In genomic region chr3:128783774-128784173, GRCh38 we compare ENCODE assay signal across 15 cellular contexts. TPM values are rescaled to one million over a fixed set of nuclear protein-coding genes. Genes with fewer than 3 reads are reported as not detected.
DNase-seq lines count a peak whose midpoint lies in the region; ATAC-seq, FAIRE-seq and TF ChIP-seq lines count a peak whose summit lies in the region.
"Had no signal": no experiment of that assay in that cellular context is flagged by ENCODE, and none has a peak within 500 bp of the region (broad histone marks: within the 10 kb centered on the region; RNA-seq: fewer than 3 reads in every experiment).

No MANE protein-coding gene starts in this region.

- H3K4me3 ChIP-seq in cardiac muscle cell (no peak overlapping the region), neutrophil (ENCODE audit: low read depth in 1 of 2, low read length in 1 of 2) (no peak overlapping the region), HepG2 (replicated peaks in 1 of 3; ENCODE audit: insufficient read depth in 1 of 3, low read depth in 2 of 3, low read length in 3 of 3) (no peak overlapping the region)
- H3K4me3 ChIP-seq: spleen had no signal

- ATAC-seq in activated CD8-positive, alpha-beta T cell treated with anti-CD3 and anti-CD28 coated beads for 36 hours = no peak
- ATAC-seq in HepG2 = no peak

- no peak overlapping the region for H3K9ac ChIP-seq in HepG2 (ENCODE audit: insufficient read depth, low read depth, low read length)

- H2AFZ ChIP-seq in HepG2 (ENCODE audit: low read length) = no peak overlapping the region

- peaks cover 96% of the 10 kb centered on the region for H3K79me2 ChIP-seq in HepG2 (ENCODE audit: insufficient read depth, low read length)

- no peak overlapping the region for H3K4me2 ChIP-seq in HepG2 (ENCODE audit: low read depth, low read length)

- DNase-seq in activated CD4-positive, alpha-beta T cell treated with anti-CD3 and anti-CD28 coated beads, Interleukin-2, amount 10 ng/mL, durations not matched to agents 24 days and 14 days = no peak
- no peak for DNase-seq in activated CD4-positive, alpha-beta T cell treated with anti-CD3 and anti-CD28 coated beads for 48 hours
- DNase-seq in activated CD8-positive, alpha-beta T cell treated with anti-CD3 and anti-CD28 coated beads for 36 hours = no peak
- DNase-seq in cardiac muscle cell (ENCODE audit: low read depth in 1 of 2, low spot score in 1 of 2) (no peak), HepG2 (ENCODE audit: low spot score) (no peak), GM19240 (ENCODE audit: insufficient read length, low spot score) (no peak), midbrain (lab: John Stamatoyannopoulos, UW) (no peak)
- DNase-seq: GOT3, mammary epithelial cell, NCI-H1417 treated with DMSO at 0.1 percent for 48 hours, trophoblast cell had no signal

- peak overlapping the region; percentile 66 for H3K27ac ChIP-seq in cardiac muscle cell
- H3K27ac ChIP-seq in neutrophil = peak overlapping the region; percentile 83
- no peak overlapping the region for H3K27ac ChIP-seq in HepG2 (ENCODE audit: extremely low read length, insufficient read depth, low read length)
- H3K27ac ChIP-seq: WERI-Rb-1 had no signal

- TF ChIP-seq EP300 in HepG2 (IDR thresholded peaks at IDR 0.05; ENCODE audit: low read depth in 2 of 2, low read length in 2 of 2) = no peak
- no peak for TF ChIP-seq EP300 in HepG2 (CRISPR knock-in tag; IDR thresholded peaks at IDR 0.05; ENCODE audit: borderline replicate concordance)

- H3K27me3 ChIP-seq in cardiac muscle cell = no peaks in the 10 kb centered on the region
- no peaks in the 10 kb centered on the region for H3K27me3 ChIP-seq in neutrophil
- H3K27me3 ChIP-seq in HepG2 (ENCODE audit: control insufficient read depth in 1 of 2, insufficient read depth in 2 of 2, low read length in 2 of 2) = no peaks in the 10 kb centered on the region
- H3K27me3 ChIP-seq: spleen had no signal

- H3K9me3 ChIP-seq in cardiac muscle cell (ENCODE audit: low read depth) (no peaks in the 10 kb centered on the region), neutrophil (no peaks in the 10 kb centered on the region), HepG2 (ENCODE audit: low read length) (no peaks in the 10 kb centered on the region)
- H3K9me3 ChIP-seq: spleen had no signal

- H4K20me1 ChIP-seq in HepG2 (ENCODE audit: insufficient read depth, low read length) = peaks cover 68% of the 10 kb centered on the region

- H3K27me3 Mint-ChIP-seq in activated CD4-positive, alpha-beta T cell treated with anti-CD3 and anti-CD28 coated beads, Interleukin-2, amount 10 ng/mL, durations not matched to agents 24 days and 14 days = no peaks in the 10 kb centered on the region
- no peaks in the 10 kb centered on the region for H3K27me3 Mint-ChIP-seq in activated CD8-positive, alpha-beta T cell treated with anti-CD3 and anti-CD28 coated beads for 36 hours

- TF ChIP-seq POLR2A in HepG2 (IDR thresholded peaks at IDR 0.05; ENCODE audit: insufficient read depth in 1 of 2, low read depth in 2 of 2, low read length in 2 of 2) = no peak

- no peaks in the 10 kb centered on the region for H3K9me3 Mint-ChIP-seq in activated CD4-positive, alpha-beta T cell treated with anti-CD3 and anti-CD28 coated beads, Interleukin-2, amount 10 ng/mL, durations not matched to agents 24 days and 14 days
- no peaks in the 10 kb centered on the region for H3K9me3 Mint-ChIP-seq in activated CD8-positive, alpha-beta T cell treated with anti-CD3 and anti-CD28 coated beads for 36 hours

- peak overlapping the region; percentile 70 for H3K27ac Mint-ChIP-seq in activated CD4-positive, alpha-beta T cell treated with anti-CD3 and anti-CD28 coated beads, Interleukin-2, amount 10 ng/mL, durations not matched to agents 24 days and 14 days
- H3K27ac Mint-ChIP-seq in activated CD8-positive, alpha-beta T cell treated with anti-CD3 and anti-CD28 coated beads for 36 hours = peak overlapping the region; percentile 7

- BruUV-seq in HepG2 (replicated peaks; lab: Mats Ljungman, UMichigan) = no TSS peak

- in situ Hi-C loops in HepG2 (cut with HindIII; ENCODE audit: extremely low pct_ligation_motif_present, low pct_unique_long_range_greater_than_20kb) = no loop called here

- H3K4me3 Mint-ChIP-seq in activated CD4-positive, alpha-beta T cell treated with anti-CD3 and anti-CD28 coated beads, Interleukin-2, amount 10 ng/mL, durations not matched to agents 24 days and 14 days = no peak overlapping the region
- H3K4me3 Mint-ChIP-seq in activated CD8-positive, alpha-beta T cell treated with anti-CD3 and anti-CD28 coated beads for 36 hours = no peak overlapping the region

- peaks cover 72% of the 10 kb centered on the region for H3K4me1 Mint-ChIP-seq in activated CD4-positive, alpha-beta T cell treated with anti-CD3 and anti-CD28 coated beads, Interleukin-2, amount 10 ng/mL, durations not matched to agents 24 days and 14 days
- peaks cover 91% of the 10 kb centered on the region for H3K4me1 Mint-ChIP-seq in activated CD8-positive, alpha-beta T cell treated with anti-CD3 and anti-CD28 coated beads for 36 hours (ENCODE audit: low read depth)

- no peak for FAIRE-seq in HepG2 (lab: Jason Lieb, UNC)
- FAIRE-seq: bronchial epithelial cell had no signal

- no peak for TF ChIP-seq RAD21 in HepG2 (CRISPR knock-in tag; IDR thresholded peaks at IDR 0.05)

- no peaks in the 10 kb centered on the region for H3K36me3 ChIP-seq in cardiac muscle cell
- no peaks in the 10 kb centered on the region for H3K36me3 ChIP-seq in neutrophil
- peaks cover 2 to 5% of the 10 kb centered on the region in 2 experiments; a peak in 3 of 5 replicates for H3K36me3 ChIP-seq in HepG2 (replicated peaks in 1 of 2; ENCODE audit: control insufficient read depth in 1 of 2, insufficient read depth in 2 of 2, low read length in 2 of 2)
- H3K36me3 ChIP-seq: spleen, WERI-Rb-1 had no signal

- H3K4me1 ChIP-seq in cardiac muscle cell (ENCODE audit: low read depth) (peaks cover 48% of the 10 kb centered on the region), neutrophil (ENCODE audit: control insufficient read depth in 1 of 2, insufficient read depth in 1 of 2, low read depth in 1 of 2, low read length in 1 of 2) (peaks cover 83 to 98% of the 10 kb centered on the region in 2 experiments), HepG2 (ENCODE audit: insufficient read depth, low read length) (peaks cover 62% of the 10 kb centered on the region)

- POLR2A ChIA-PET in activated CD8-positive, alpha-beta T cell treated with anti-CD3 and anti-CD28 coated beads for 36 hours (lab: Charles Lee) = no interaction called here
- POLR2A ChIA-PET in HepG2 (lab: Yijun Ruan, JAX) = no interaction called here

- H3K36me3 Mint-ChIP-seq in activated CD4-positive, alpha-beta T cell treated with anti-CD3 and anti-CD28 coated beads, Interleukin-2, amount 10 ng/mL, durations not matched to agents 24 days and 14 days (ENCODE audit: low read depth) = peaks cover 11% of the 10 kb centered on the region
- peaks cover 20% of the 10 kb centered on the region for H3K36me3 Mint-ChIP-seq in activated CD8-positive, alpha-beta T cell treated with anti-CD3 and anti-CD28 coated beads for 36 hours (ENCODE audit: low read depth)

- 97% methylated on average over 4 of the region's 4 CpGs for WGBS in HepG2 (ENCODE audit: low lambda C conversion rate)

- CTCF ChIA-PET in activated CD8-positive, alpha-beta T cell treated with anti-CD3 and anti-CD28 coated beads for 36 hours (lab: Charles Lee) = interaction anchor here (0.6 to 7.2 kb wide), 9 partner anchors 11 to 135 kb away, joined by 3 to 46 read pairs (median 3); no protein-coding TSS in a partner anchor
- CTCF ChIA-PET in HepG2 (lab: Yijun Ruan, JAX; ENCODE audit: low intra/inter-chr PET ratio, low total read pairs) = no interaction called here

- no peak for TF ChIP-seq CTCF in activated CD8-positive, alpha-beta T cell treated with anti-CD3 and anti-CD28 coated beads for 36 hours (IDR thresholded peaks at IDR 0.05)
- no peak for TF ChIP-seq CTCF in cardiac muscle cell (IDR thresholded peaks at IDR 0.05; ENCODE audit: low read depth, low read length)
- no peak for TF ChIP-seq CTCF in neutrophil (IDR thresholded peaks at IDR 0.05)
- TF ChIP-seq CTCF in HepG2 (CRISPR knock-in tag; IDR thresholded peaks at IDR 0.05) = no peak

- intact Hi-C loops in activated CD4-positive, alpha-beta T cell treated with anti-CD3 and anti-CD28 coated beads, Interleukin-2, amount 10 ng/mL, durations not matched to agents 24 days and 14 days (cut with micrococcal nuclease) = loop anchor here (1.0 kb wide), 1 partner anchor 12 kb away; no protein-coding TSS in a partner anchor
- intact Hi-C loops in activated CD8-positive, alpha-beta T cell treated with anti-CD3 and anti-CD28 coated beads for 36 hours (cut with micrococcal nuclease) = no loop called here
- intact Hi-C loops in HepG2 (cut with micrococcal nuclease; ENCODE audit: unreplicated experiment) = loop anchor here (5.0 kb wide), 1 partner anchor 56 kb away; the partner anchor contains the start of gene RAB7A

RNA-seq across cellular contexts. Expression of gene RAB7A, which starts 57.8 kb away (rescaled TPM):
- 338 and 361 TPM in 2 replicates for total RNA-seq in activated CD4-positive, alpha-beta T cell treated with anti-CD3 and anti-CD28 coated beads, Interleukin-2, amount 10 ng/mL, durations not matched to agents 24 days and 14 days
- 100 to 1,000 TPM; 304 to 322 TPM for total RNA-seq in activated CD8-positive, alpha-beta T cell treated with anti-CD3 and anti-CD28 coated beads for 36 hours
- total RNA-seq in cardiac muscle cell (62.3 and 68.1 TPM in 2 replicates), HepG2 (2016; rRNA removed; fragmentation: Illumina TruSeq; extraction: Trizol) (26.5 and 49.0 TPM in 2 replicates)
- polyA plus RNA-seq in cardiac muscle cell (189 TPM in 2 replicates), HepG2 (2011; rRNA removed) (151 and 182 TPM in 2 replicates)
- 38.7 and 41.1 TPM in 2 replicates for total RNA-seq in HepG2 (2016; cell fraction: cytosol; rRNA removed; fragmentation: Illumina TruSeq; extraction: Trizol; ENCODE audit: low read depth)
- total RNA-seq in HepG2 (2016; cell fraction: insoluble cytoplasmic fraction; rRNA removed; fragmentation: Illumina TruSeq; extraction: Trizol) = 28.3 and 46.8 TPM in 2 replicates
- 17.9 and 21.7 TPM in 2 replicates for total RNA-seq in HepG2 (2016; cell fraction: membrane; rRNA removed; fragmentation: Illumina TruSeq; extraction: Trizol)
- 23.4 and 24.9 TPM in 2 replicates for total RNA-seq in HepG2 (2016; cell fraction: nucleus; rRNA removed; fragmentation: Illumina TruSeq; extraction: Trizol)
- 150 and 192 TPM in 2 replicates for polyA plus RNA-seq in HepG2 (2011; cell fraction: cytosol; rRNA removed)
- 22.3 and 35.1 TPM in 2 replicates for polyA plus RNA-seq in HepG2 (2011; cell fraction: nucleus; rRNA removed)
- polyA plus RNA-seq in HepG2 (2012) = 113 and 143 TPM in 2 replicates
- polyA plus RNA-seq in HepG2 (2016; cell fraction: cytosol; fragmentation: Illumina TruSeq; extraction: Trizol; ENCODE audit: low read depth) = 9.2 and 10.5 TPM in 2 replicates
- polyA plus RNA-seq in HepG2 (2016; cell fraction: insoluble cytoplasmic fraction; fragmentation: Illumina TruSeq; extraction: Trizol; ENCODE audit: low read depth) = 212 and 261 TPM in 2 replicates
- 28.1 and 31.8 TPM in 2 replicates for polyA plus RNA-seq in HepG2 (2016; cell fraction: membrane; fragmentation: Illumina TruSeq; extraction: Trizol; ENCODE audit: low read depth)
- 82.8 and 96.0 TPM in 2 replicates for polyA plus RNA-seq in HepG2 (2016; cell fraction: nucleus; fragmentation: Illumina TruSeq; extraction: Trizol; ENCODE audit: insufficient read depth, low read depth)
- 149 and 160 TPM in 2 replicates for polyA minus RNA-seq in HepG2 (2011; rRNA and poly(A)+ RNA removed; ENCODE audit: low replicate concordance)
- polyA minus RNA-seq in HepG2 (2011; cell fraction: cytosol; rRNA and poly(A)+ RNA removed) = 58.7 and 72.0 TPM in 2 replicates
- polyA minus RNA-seq in HepG2 (2011; cell fraction: nucleus; rRNA and poly(A)+ RNA removed) = 34.9 and 44.1 TPM in 2 replicates
